In the genomic region with DNA sequence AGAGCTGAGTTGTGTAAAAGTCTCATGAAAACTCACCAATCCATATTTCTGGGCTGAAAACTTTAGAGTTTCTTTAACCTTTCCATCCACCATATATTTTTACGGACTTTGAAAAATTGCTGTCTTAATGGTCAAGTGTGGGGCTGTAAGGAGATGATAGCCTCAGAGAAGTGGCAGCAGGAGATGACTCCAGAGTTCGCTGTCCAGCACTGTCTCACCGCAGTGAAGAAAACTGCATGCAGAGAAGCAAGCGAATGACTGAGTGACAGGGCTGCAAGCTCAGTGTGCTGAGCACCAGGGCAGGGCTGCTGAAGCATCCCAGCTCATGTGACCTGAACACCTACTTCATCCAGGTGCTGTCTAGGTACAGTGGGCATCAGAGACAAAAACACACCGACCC, we compare ENCODE assay signal across 8 cellular contexts.
"Had no signal": no experiment of that assay in that cellular context is flagged by ENCODE, and none has a peak within 500 bp of the region (broad histone marks: within the 10 kb centered on the region; RNA-seq: fewer than 3 reads in every experiment).

No MANE protein-coding gene starts in this region.

- DNase-seq: H9, HCEC 1CT, HFFc6, KG1 had no signal

- H2AFZ ChIP-seq: GM23338 had no signal

- H3K4me3 ChIP-seq: GM23338, K562 had no signal

- H3K4me2 ChIP-seq: GM23338 had no signal

- H3K27ac ChIP-seq: HL-60 had no signal

- ATAC-seq: GM23338, HepG2, K562 had no signal
